ENCODE assay signal across 16 cellular contexts in genomic region chr10:70958396-70958795, GRCh38.
DNase-seq lines count a peak whose midpoint lies in the region; ATAC-seq and TF ChIP-seq lines count a peak whose summit lies in the region.
"Had no signal": no experiment of that assay in that cellular context is flagged by ENCODE, and none has a peak within 500 bp of the region (broad histone marks: within the 10 kb centered on the region; RNA-seq: fewer than 3 reads in every experiment).

No MANE protein-coding gene starts in this region.

- H3K27ac Mint-ChIP-seq in activated CD4-positive, alpha-beta T cell treated with anti-CD3 and anti-CD28 coated beads, Interleukin-2, amount 10 ng/mL, durations not matched to agents 24 days and 14 days: no peak overlapping the region

- H3K36me3 Mint-ChIP-seq in activated CD4-positive, alpha-beta T cell treated with anti-CD3 and anti-CD28 coated beads, Interleukin-2, amount 10 ng/mL, durations not matched to agents 24 days and 14 days (ENCODE audit: low read depth): no peaks in the 10 kb centered on the region

- H3K4me1 ChIP-seq in PC-3 (ENCODE audit: insufficient read depth, low read length): no peaks in the 10 kb centered on the region
- H3K4me1 ChIP-seq: Caco-2 had no signal

- DNase-seq in Caki2 (ENCODE audit: low read depth) (peak; percentile 70), RPMI7951 (ENCODE audit: low read depth) (peak; percentile 47), foreskin fibroblast (peak; percentile 16 to 18), myocyte (ENCODE audit: low read depth) (peak; percentile 19), WERI-Rb-1 (no peak), PC-3 (no peak)
- no peak for DNase-seq in activated CD4-positive, alpha-beta T cell treated with anti-CD3 and anti-CD28 coated beads, Interleukin-2, amount 10 ng/mL, durations not matched to agents 24 days and 14 days
- DNase-seq: Caco-2, KBM-7, NCI-H1092 treated with DMSO at 0.1 percent for 48 hours, NCI-H1694, NCI-H345, NCI-H69 had no signal

- POLR2A ChIA-PET in PC-3 (lab: Charles Lee; ENCODE audit: unreplicated experiment): no interaction called here

- no peak overlapping the region for H3K4me3 Mint-ChIP-seq in activated CD4-positive, alpha-beta T cell treated with anti-CD3 and anti-CD28 coated beads, Interleukin-2, amount 10 ng/mL, durations not matched to agents 24 days and 14 days

- no peak overlapping the region for H2AFZ ChIP-seq in PC-3 (ENCODE audit: low read length)

- no peaks in the 10 kb centered on the region for H3K9me2 ChIP-seq in PC-3 (replicated peaks; ENCODE audit: low read length)

- intact Hi-C loops in activated CD4-positive, alpha-beta T cell treated with anti-CD3 and anti-CD28 coated beads, Interleukin-2, amount 10 ng/mL, durations not matched to agents 24 days and 14 days (cut with micrococcal nuclease): no loop called here
- intact Hi-C loops in PC-3 (cut with micrococcal nuclease): no loop called here

- no peak overlapping the region for H3K9ac ChIP-seq in PC-3 (ENCODE audit: low read length)

- ATAC-seq in HG03280 (IDR thresholded peaks at IDR 0.05; ENCODE audit: unreplicated experiment): no peak
- ATAC-seq in PC-3: no peak
- ATAC-seq: Panc1 had no signal

- no peaks in the 10 kb centered on the region for H3K9me3 Mint-ChIP-seq in activated CD4-positive, alpha-beta T cell treated with anti-CD3 and anti-CD28 coated beads, Interleukin-2, amount 10 ng/mL, durations not matched to agents 24 days and 14 days

- no peak for TF ChIP-seq CTCF in foreskin fibroblast (IDR thresholded peaks at IDR 0.05; ENCODE audit: low read depth, low read length)
- TF ChIP-seq CTCF in WERI-Rb-1 (IDR thresholded peaks at IDR 0.05; ENCODE audit: low read depth, low read length): no peak
- no peak for TF ChIP-seq CTCF in PC-3 (conservative IDR thresholded peaks at IDR 0.05; ENCODE audit: low read depth, low read length)

- no peaks in the 10 kb centered on the region for H3K36me3 ChIP-seq in WERI-Rb-1
- no peaks in the 10 kb centered on the region for H3K36me3 ChIP-seq in PC-3 (ENCODE audit: low read depth, low read length)

- H3F3A ChIP-seq in PC-3 (ENCODE audit: low read length, unreplicated experiment): no peaks in the 10 kb centered on the region

- CTCF ChIA-PET in PC-3 (lab: Charles Lee): no interaction called here

- H3K27ac ChIP-seq in WERI-Rb-1 (no peak overlapping the region), PC-3 (ENCODE audit: low read length) (no peak overlapping the region)
- H3K27ac ChIP-seq: C4-2B had no signal

- no peaks in the 10 kb centered on the region for H4K20me1 ChIP-seq in PC-3 (ENCODE audit: low read length)

- no peaks in the 10 kb centered on the region for H3K4me1 Mint-ChIP-seq in activated CD4-positive, alpha-beta T cell treated with anti-CD3 and anti-CD28 coated beads, Interleukin-2, amount 10 ng/mL, durations not matched to agents 24 days and 14 days

- no peaks in the 10 kb centered on the region for H3K27me3 ChIP-seq in WERI-Rb-1 (ENCODE audit: insufficient read depth, low read depth, severe bottlenecking)
- H3K27me3 ChIP-seq in PC-3 (ENCODE audit: low read length): peaks cover 43% of the 10 kb centered on the region

- H3K4me3 ChIP-seq in foreskin fibroblast (ENCODE audit: low read depth in 1 of 2, low read length in 2 of 2): no peak overlapping the region
- no peak overlapping the region for H3K4me3 ChIP-seq in WERI-Rb-1 (ENCODE audit: low read depth, low read length)
- H3K4me3 ChIP-seq in PC-3 (ENCODE audit: low read length): no peak overlapping the region

- no peak overlapping the region for H3K4me2 ChIP-seq in PC-3 (ENCODE audit: low read length)

- peaks cover 2% of the 10 kb centered on the region for H3K27me3 Mint-ChIP-seq in activated CD4-positive, alpha-beta T cell treated with anti-CD3 and anti-CD28 coated beads, Interleukin-2, amount 10 ng/mL, durations not matched to agents 24 days and 14 days

- H3K9me3 ChIP-seq in WERI-Rb-1 (ENCODE audit: severe bottlenecking) (no peaks in the 10 kb centered on the region), PC-3 (ENCODE audit: low read length) (no peaks in the 10 kb centered on the region)
- H3K9me3 ChIP-seq: Caco-2 had no signal

- no TSS peak for BruUV-seq in PC-3 (replicated peaks; lab: Mats Ljungman, UMichigan)

- in situ Hi-C loops in Caki2 (cut with HindIII; ENCODE audit: low pct_unique_long_range_greater_than_20kb, low sequenced_read_pairs): no loop called here

- no peaks in the 10 kb centered on the region for H3K79me2 ChIP-seq in PC-3 (ENCODE audit: low read length)

Comparison
In these comparisons a context has a peak if more than half of its experiments do, and no peak if none do; other contexts are left out.
1. DNase-seq: peak in Caki2 (single experiment), RPMI7951 (single experiment), foreskin fibroblast (2 of 2) and myocyte (single experiment); none in activated CD4-positive, alpha-beta T cell treated with anti-CD3 and anti-CD28 coated beads, Interleukin-2, amount 10 ng/mL, durations not matched to agents 24 days and 14 days (single experiment), WERI-Rb-1 (single experiment) and PC-3 (single experiment).